In the genomic region with DNA sequence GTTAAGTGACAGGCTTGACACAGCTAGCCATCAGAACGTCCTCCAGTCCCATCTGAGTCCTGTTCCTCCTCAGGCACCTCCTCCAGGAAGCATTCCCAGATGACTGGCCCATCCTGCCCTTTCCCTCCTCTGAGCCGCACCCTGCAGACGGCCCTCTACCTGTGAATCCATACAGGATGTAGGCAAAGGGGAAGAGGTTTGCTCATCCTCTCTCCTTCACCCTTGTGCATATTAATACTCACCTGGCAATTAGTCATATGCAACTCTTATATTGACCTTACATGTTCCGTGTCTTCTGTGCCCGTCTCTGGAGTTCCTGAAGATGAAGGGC, we compare ENCODE assay signal across 11 cellular contexts.
DNase-seq lines count a peak whose midpoint lies in the region; ATAC-seq, FAIRE-seq and TF ChIP-seq lines count a peak whose summit lies in the region.
"Had no signal": no experiment of that assay in that cellular context is flagged by ENCODE, and none has a peak within 500 bp of the region (broad histone marks: within the 10 kb centered on the region; RNA-seq: fewer than 3 reads in every experiment).

No MANE protein-coding gene starts in this region.

- intact Hi-C loops in HepG2 (cut with micrococcal nuclease; ENCODE audit: unreplicated experiment) = no loop called here
- intact Hi-C loops in right lobe of liver (cut with DNase I) = no loop called here
- intact Hi-C loops in body of pancreas (cut with DNase I) = no loop called here

- peaks cover 70% of the 10 kb centered on the region for H3K79me2 ChIP-seq in HepG2 (ENCODE audit: insufficient read depth, low read length)

- TF ChIP-seq CTCF in HepG2 (CRISPR knock-in tag; IDR thresholded peaks at IDR 0.05) = no peak
- no peak for TF ChIP-seq CTCF in right lobe of liver (IDR thresholded peaks at IDR 0.05)
- TF ChIP-seq CTCF in body of pancreas (IDR thresholded peaks at IDR 0.05) = no peak

- POLR2A ChIA-PET in HepG2 (lab: Yijun Ruan, JAX) = interaction anchor here (1.6 kb wide), 1 partner anchor 20 kb away, joined by 6 read pairs; no protein-coding TSS in a partner anchor

- no peak overlapping the region for H2AFZ ChIP-seq in HepG2 (ENCODE audit: low read length)

- H3K36me3 ChIP-seq in HepG2 (replicated peaks in 1 of 2; ENCODE audit: control insufficient read depth in 1 of 2, insufficient read depth in 2 of 2, low read length in 2 of 2) = peaks cover 11 to 26% of the 10 kb centered on the region in 2 experiments; a peak in 4 of 5 replicates
- H3K36me3 ChIP-seq in right lobe of liver = no peaks in the 10 kb centered on the region
- H3K36me3 ChIP-seq in body of pancreas (replicated peaks in 1 of 2; ENCODE audit: insufficient read depth in 1 of 2, low read depth in 2 of 2) = no peaks in the 10 kb centered on the region
- H3K36me3 ChIP-seq in mucosa of rectum (ENCODE audit: control insufficient read depth in 2 of 2, insufficient read depth in 2 of 2, low read length in 2 of 2) = peaks cover 0 to 2% of the 10 kb centered on the region in 2 donors

- in situ Hi-C loops in HepG2 (cut with HindIII; ENCODE audit: extremely low pct_ligation_motif_present, low pct_unique_long_range_greater_than_20kb) = no loop called here

- no peaks in the 10 kb centered on the region for H3K9me3 ChIP-seq in HepG2 (ENCODE audit: low read length)
- H3K9me3 ChIP-seq in right lobe of liver = no peaks in the 10 kb centered on the region
- H3K9me3 ChIP-seq in body of pancreas = no peaks in the 10 kb centered on the region
- no peaks in the 10 kb centered on the region for H3K9me3 ChIP-seq in mucosa of rectum (ENCODE audit: control insufficient read depth in 2 of 2, low read length in 2 of 2)

- H4K20me1 ChIP-seq in HepG2 (ENCODE audit: insufficient read depth, low read length) = peaks cover 92% of the 10 kb centered on the region

- DNase-seq in HepG2 (ENCODE audit: low spot score) = no peak
- DNase-seq in right lobe of liver = no peak
- no peak for DNase-seq in body of pancreas
- DNase-seq in NCI-H1930 (lab: John Stamatoyannopoulos, UW) = no peak
- DNase-seq: activated effector memory CD4-positive, alpha-beta T cell treated with anti-CD3 and anti-CD28 coated beads, Interleukin-2, amount 50 U/mL, for 16 hours; DND-41; NCI-H2081 treated with DMSO at 0.1 percent for 48 hours had no signal

- no peak for TF ChIP-seq RAD21 in HepG2 (CRISPR knock-in tag; IDR thresholded peaks at IDR 0.05)

- H3K27ac ChIP-seq in HepG2 (ENCODE audit: extremely low read length, insufficient read depth, low read length) = no peak overlapping the region
- H3K27ac ChIP-seq in right lobe of liver = peak overlapping the region in 1 of 3 donors; percentile 43
- H3K27ac ChIP-seq in body of pancreas = peak overlapping the region; percentile 59 to 81 (median 74)
- H3K27ac ChIP-seq in mucosa of rectum (ENCODE audit: low read depth in 2 of 2, low read length in 2 of 2) = peak overlapping the region; percentile 70 to 80

- FAIRE-seq in HepG2 (lab: Jason Lieb, UNC) = no peak

- H3K27me3 ChIP-seq in HepG2 (ENCODE audit: control insufficient read depth in 1 of 2, insufficient read depth in 2 of 2, low read length in 2 of 2) (no peaks in the 10 kb centered on the region), right lobe of liver (no peaks in the 10 kb centered on the region), body of pancreas (no peaks in the 10 kb centered on the region), mucosa of rectum (ENCODE audit: control insufficient read depth in 2 of 2, insufficient read depth in 2 of 2, low read length in 2 of 2) (no peaks in the 10 kb centered on the region)

- no peak overlapping the region for H3K4me3 ChIP-seq in HepG2 (replicated peaks in 1 of 3; ENCODE audit: insufficient read depth in 1 of 3, low read depth in 2 of 3, low read length in 3 of 3)
- no peak overlapping the region for H3K4me3 ChIP-seq in right lobe of liver
- H3K4me3 ChIP-seq in body of pancreas = no peak overlapping the region
- no peak overlapping the region for H3K4me3 ChIP-seq in mucosa of rectum (ENCODE audit: low read length in 2 of 2)

- H3K9ac ChIP-seq in HepG2 (ENCODE audit: insufficient read depth, low read depth, low read length) (no peak overlapping the region), mucosa of rectum (ENCODE audit: low read depth in 1 of 2, low read length in 2 of 2) (no peak overlapping the region)

- TF ChIP-seq EP300 in HepG2 (IDR thresholded peaks at IDR 0.05; ENCODE audit: low read depth in 2 of 2, low read length in 2 of 2) (no peak), HepG2 (CRISPR knock-in tag; IDR thresholded peaks at IDR 0.05; ENCODE audit: borderline replicate concordance) (no peak)

- H3K4me2 ChIP-seq in HepG2 (ENCODE audit: low read depth, low read length) = peak overlapping the region; percentile 43; the same call in 1 of the 2 replicates

- CTCF ChIA-PET in HepG2 (lab: Yijun Ruan, JAX; ENCODE audit: low intra/inter-chr PET ratio, low total read pairs) = no interaction called here

- no peak for TF ChIP-seq POLR2A in HepG2 (IDR thresholded peaks at IDR 0.05; ENCODE audit: insufficient read depth in 1 of 2, low read depth in 2 of 2, low read length in 2 of 2)
- no peak for TF ChIP-seq POLR2A in right lobe of liver (IDR thresholded peaks at IDR 0.05)
- TF ChIP-seq POLR2A in body of pancreas (IDR thresholded peaks at IDR 0.05) = no peak

- ATAC-seq in HepG2 (no peak; the same call in 2 of the 3 replicates), right lobe of liver (no peak), body of pancreas (no peak), HG02571 (IDR thresholded peaks at IDR 0.05; ENCODE audit: unreplicated experiment) (no peak), GM21717 (IDR thresholded peaks at IDR 0.05; ENCODE audit: unreplicated experiment) (no peak), GM18868 (IDR thresholded peaks at IDR 0.05; ENCODE audit: unreplicated experiment) (no peak)

- no TSS peak for BruUV-seq in HepG2 (replicated peaks; lab: Mats Ljungman, UMichigan)

- H3K4me1 ChIP-seq in HepG2 (ENCODE audit: insufficient read depth, low read length) = peaks cover 56% of the 10 kb centered on the region
- peaks cover 0 to 44% (median 14%) of the 10 kb centered on the region in 4 donors for H3K4me1 ChIP-seq in right lobe of liver
- H3K4me1 ChIP-seq in body of pancreas = peaks cover 67% of the 10 kb centered on the region
- peaks cover 22 to 26% of the 10 kb centered on the region in 2 donors for H3K4me1 ChIP-seq in mucosa of rectum (ENCODE audit: control insufficient read depth in 2 of 2, insufficient read depth in 2 of 2, low read length in 2 of 2)

- WGBS in HepG2 (ENCODE audit: low lambda C conversion rate) = 74% methylated on average over 5 of the region's 5 CpGs
- WGBS in right lobe of liver (ENCODE audit: insufficient coverage, low coverage, low lambda C conversion rate, missing lambda C conversion rate) = 63% methylated on average over 4 of the region's 5 CpGs
- WGBS in body of pancreas, 2 donors = 44 to 49% methylated on average over 5 of the region's 5 CpGs

TF ChIP-seq in HepG2, 621 proteins besides CTCF, POLR2A, EP300 and RAD21 (continues in another document):
- no peak for TF ChIP-seq MEIS1 (CRISPR knock-in tag; IDR thresholded peaks at IDR 0.05; ENCODE audit: borderline replicate concordance)
- no peak for TF ChIP-seq SP2 (CRISPR knock-in tag; IDR thresholded peaks at IDR 0.05)
- TF ChIP-seq ZSCAN30 (CRISPR knock-in tag; IDR thresholded peaks at IDR 0.05) = no peak
- TF ChIP-seq TP53 (CRISPR knock-in tag; conservative IDR thresholded peaks at IDR 0.05) = no peak
- TF ChIP-seq, protein P1, sequence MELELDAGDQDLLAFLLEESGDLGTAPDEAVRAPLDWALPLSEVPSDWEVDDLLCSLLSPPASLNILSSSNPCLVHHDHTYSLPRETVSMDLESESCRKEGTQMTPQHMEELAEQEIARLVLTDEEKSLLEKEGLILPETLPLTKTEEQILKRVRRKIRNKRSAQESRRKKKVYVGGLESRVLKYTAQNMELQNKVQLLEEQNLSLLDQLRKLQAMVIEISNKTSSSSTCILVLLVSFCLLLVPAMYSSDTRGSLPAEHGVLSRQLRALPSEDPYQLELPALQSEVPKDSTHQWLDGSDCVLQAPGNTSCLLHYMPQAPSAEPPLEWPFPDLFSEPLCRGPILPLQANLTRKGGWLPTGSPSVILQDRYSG (CRISPR knock-in tag; IDR thresholded peaks at IDR 0.05) = no peak
- no peak for TF ChIP-seq SOX5 (CRISPR knock-in tag; IDR thresholded peaks at IDR 0.05; ENCODE audit: borderline replicate concordance)
- no peak for TF ChIP-seq ZBTB1 (CRISPR knock-in tag; IDR thresholded peaks at IDR 0.05; ENCODE audit: borderline replicate concordance)
- no peak for TF ChIP-seq KAT2B (IDR thresholded peaks at IDR 0.05; ENCODE audit: borderline replicate concordance, low read depth, low read length)
- TF ChIP-seq, protein P2, sequence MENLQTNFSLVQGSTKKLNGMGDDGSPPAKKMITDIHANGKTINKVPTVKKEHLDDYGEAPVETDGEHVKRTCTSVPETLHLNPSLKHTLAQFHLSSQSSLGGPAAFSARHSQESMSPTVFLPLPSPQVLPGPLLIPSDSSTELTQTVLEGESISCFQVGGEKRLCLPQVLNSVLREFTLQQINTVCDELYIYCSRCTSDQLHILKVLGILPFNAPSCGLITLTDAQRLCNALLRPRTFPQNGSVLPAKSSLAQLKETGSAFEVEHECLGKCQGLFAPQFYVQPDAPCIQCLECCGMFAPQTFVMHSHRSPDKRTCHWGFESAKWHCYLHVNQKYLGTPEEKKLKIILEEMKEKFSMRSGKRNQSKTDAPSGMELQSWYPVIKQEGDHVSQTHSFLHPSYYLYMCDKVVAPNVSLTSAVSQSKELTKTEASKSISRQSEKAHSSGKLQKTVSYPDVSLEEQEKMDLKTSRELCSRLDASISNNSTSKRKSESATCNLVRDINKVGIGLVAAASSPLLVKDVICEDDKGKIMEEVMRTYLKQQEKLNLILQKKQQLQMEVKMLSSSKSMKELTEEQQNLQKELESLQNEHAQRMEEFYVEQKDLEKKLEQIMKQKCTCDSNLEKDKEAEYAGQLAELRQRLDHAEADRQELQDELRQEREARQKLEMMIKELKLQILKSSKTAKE (CRISPR knock-in tag; IDR thresholded peaks at IDR 0.05; ENCODE audit: borderline replicate concordance) = peak; percentile 9; the same call in 1 of the 2 replicates
- no peak for TF ChIP-seq KLF11 (CRISPR knock-in tag; IDR thresholded peaks at IDR 0.05)
- TF ChIP-seq, protein P3, sequence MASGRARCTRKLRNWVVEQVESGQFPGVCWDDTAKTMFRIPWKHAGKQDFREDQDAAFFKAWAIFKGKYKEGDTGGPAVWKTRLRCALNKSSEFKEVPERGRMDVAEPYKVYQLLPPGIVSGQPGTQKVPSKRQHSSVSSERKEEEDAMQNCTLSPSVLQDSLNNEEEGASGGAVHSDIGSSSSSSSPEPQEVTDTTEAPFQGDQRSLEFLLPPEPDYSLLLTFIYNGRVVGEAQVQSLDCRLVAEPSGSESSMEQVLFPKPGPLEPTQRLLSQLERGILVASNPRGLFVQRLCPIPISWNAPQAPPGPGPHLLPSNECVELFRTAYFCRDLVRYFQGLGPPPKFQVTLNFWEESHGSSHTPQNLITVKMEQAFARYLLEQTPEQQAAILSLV (CRISPR knock-in tag; IDR thresholded peaks at IDR 0.05; ENCODE audit: borderline replicate concordance) = no peak
